In genomic region chr19:5020368-5020767, GRCh38 we compare ENCODE assay signal across 1 cellular context.
TF ChIP-seq lines count a peak whose summit lies in the region.

No MANE protein-coding gene starts in this region.

TF ChIP-seq in K562, 482 proteins besides CTCF, POLR2A, EP300 and RAD21:
- TF ChIP-seq ILF3 (IDR thresholded peaks at IDR 0.05; ENCODE audit: borderline replicate concordance) (no peak), ETV5 (CRISPR knock-in tag; IDR thresholded peaks at IDR 0.05; ENCODE audit: low read depth) (no peak), CREB5 (CRISPR knock-in tag; IDR thresholded peaks at IDR 0.05) (no peak), CBX8 (IDR thresholded peaks at IDR 0.05; ENCODE audit: borderline replicate concordance, extremely low read depth, low read depth, low read length, poor library complexity, severe bottlenecking) (no peak), CTCFL (IDR thresholded peaks at IDR 0.05; ENCODE audit: borderline replicate concordance, insufficient read depth, low read depth, low read length, poor library complexity, severe bottlenecking) (no peak)
